ENCODE assay signal across 16 cellular contexts in the genomic region with DNA sequence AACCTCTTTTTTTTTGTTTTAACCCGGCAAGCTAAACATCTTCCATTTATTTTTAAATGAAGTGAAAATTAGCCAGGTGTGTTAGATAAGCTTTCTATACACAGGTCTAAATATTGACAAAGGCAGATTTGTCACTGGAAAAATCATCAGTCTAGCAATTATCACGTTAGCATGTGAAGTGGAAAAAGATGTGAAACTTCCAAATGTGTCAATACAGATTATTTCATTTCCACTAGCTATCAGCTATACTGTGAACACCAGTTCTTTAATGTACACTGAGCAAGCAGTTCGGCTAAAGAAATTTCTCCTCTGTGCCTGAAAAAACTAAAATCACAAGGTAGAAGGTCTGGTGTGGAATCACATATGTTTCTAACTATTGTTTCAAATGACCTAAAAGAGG.
DNase-seq lines count a peak whose midpoint lies in the region; ATAC-seq and TF ChIP-seq lines count a peak whose summit lies in the region.
"Had no signal": no experiment of that assay in that cellular context is flagged by ENCODE, and none has a peak within 500 bp of the region (broad histone marks: within the 10 kb centered on the region; RNA-seq: fewer than 3 reads in every experiment).

No MANE protein-coding gene starts in this region.

- H3K27ac ChIP-seq in breast epithelium, result no peak overlapping the region
- no peak overlapping the region for H3K27ac ChIP-seq in aorta (ENCODE audit: low read depth in 1 of 2, low read length in 2 of 2)
- H3K27ac ChIP-seq in effector memory CD4-positive, alpha-beta T cell (ENCODE audit: insufficient read depth, low read length, poor library complexity, severe bottlenecking), result no peak overlapping the region
- H3K27ac ChIP-seq: BLaER1 treated with 17β-estradiol and CSF1 and Interleukin-3, amounts not matched to agents 10 nM and 100 nM had no signal

- no peaks in the 10 kb centered on the region for H3K36me3 ChIP-seq in breast epithelium
- H3K36me3 ChIP-seq in aorta (ENCODE audit: control insufficient read depth in 1 of 2, insufficient read depth in 2 of 2, low read length in 1 of 2), result no peaks in the 10 kb centered on the region
- H3K36me3 ChIP-seq in effector memory CD4-positive, alpha-beta T cell (ENCODE audit: control insufficient read depth, insufficient read depth, low read length), result no peaks in the 10 kb centered on the region
- H3K36me3 ChIP-seq: BLaER1 treated with 17β-estradiol and CSF1 and Interleukin-3, amounts not matched to agents 10 nM and 100 nM had no signal

- no peaks in the 10 kb centered on the region for H3K9me3 ChIP-seq in breast epithelium
- no peaks in the 10 kb centered on the region for H3K9me3 ChIP-seq in aorta (ENCODE audit: control insufficient read depth, low read length)
- no peaks in the 10 kb centered on the region for H3K9me3 ChIP-seq in effector memory CD4-positive, alpha-beta T cell (ENCODE audit: control insufficient read depth, low read length)
- H3K9me3 ChIP-seq: BLaER1 treated with 17β-estradiol and CSF1 and Interleukin-3, amounts not matched to agents 10 nM and 100 nM had no signal

- no peak for TF ChIP-seq POLR2A in breast epithelium (IDR thresholded peaks at IDR 0.05)

- H3K27me3 ChIP-seq in breast epithelium (no peaks in the 10 kb centered on the region), aorta (ENCODE audit: control insufficient read depth in 1 of 2, insufficient read depth in 2 of 2, low read length in 1 of 2) (no peaks in the 10 kb centered on the region)
- H3K27me3 ChIP-seq in effector memory CD4-positive, alpha-beta T cell (replicated peaks; ENCODE audit: control insufficient read depth, insufficient read depth, low read length, poor library complexity, severe bottlenecking), result no peaks in the 10 kb centered on the region
- H3K27me3 ChIP-seq: BLaER1 treated with 17β-estradiol and CSF1 and Interleukin-3, amounts not matched to agents 10 nM and 100 nM had no signal

- no peak for TF ChIP-seq CTCF in breast epithelium (IDR thresholded peaks at IDR 0.05)

- H3K4me1 ChIP-seq in breast epithelium, result no peaks in the 10 kb centered on the region
- no peaks in the 10 kb centered on the region for H3K4me1 ChIP-seq in aorta (ENCODE audit: control insufficient read depth in 1 of 2, insufficient read depth in 2 of 2, low read length in 2 of 2)
- no peaks in the 10 kb centered on the region for H3K4me1 ChIP-seq in effector memory CD4-positive, alpha-beta T cell (ENCODE audit: control insufficient read depth, insufficient read depth, low read length, poor library complexity, severe bottlenecking)
- H3K4me1 ChIP-seq: BLaER1 treated with 17β-estradiol and CSF1 and Interleukin-3, amounts not matched to agents 10 nM and 100 nM had no signal

- DNase-seq in NCI-H1417 (lab: John Stamatoyannopoulos, UW) (peak in 2 of 3 experiments; percentile 58 to 85), NCI-H2081 treated with DMSO at 0.1 percent for 48 hours (lab: John Stamatoyannopoulos, UW) (peak; percentile 56), NCI-H774 (lab: John Stamatoyannopoulos, UW) (peak; percentile 42), breast epithelium (ENCODE audit: low spot score in 2 of 2) (no peak), AML-193 (lab: John Stamatoyannopoulos, UW) (no peak), aorta (no peak)
- DNase-seq in effector memory CD4-positive, alpha-beta T cell, result no peak
- DNase-seq: 8988T; CD8-positive, alpha-beta T cell; DMS 273 treated with DMSO at 0.1 percent for 48 hours; DMS53; DND-41; EL; H9 had no signal

- no peak for ATAC-seq in aorta (ENCODE audit: low FRiP score)
- ATAC-seq: CD8-positive, alpha-beta T cell; GM12878 had no signal

- intact Hi-C loops in breast epithelium (cut with DNase I; ENCODE audit: low total_unique reads) (no loop called here), aorta (cut with DNase I) (no loop called here)

- WGBS in aorta, 2 donors, result 71 to 74% methylated on average over 3 of the region's 3 CpGs

- H3K4me3 ChIP-seq in breast epithelium (no peak overlapping the region), aorta (ENCODE audit: low read length in 2 of 2) (no peak overlapping the region)
- no peak overlapping the region for H3K4me3 ChIP-seq in effector memory CD4-positive, alpha-beta T cell (ENCODE audit: insufficient read depth, low read depth, low read length, poor library complexity, severe bottlenecking)
- H3K4me3 ChIP-seq: BLaER1 treated with 17β-estradiol and CSF1 and Interleukin-3, amounts not matched to agents 10 nM and 100 nM; GM12878 had no signal

Comparison
In these comparisons a context has a peak if more than half of its experiments do, and no peak if none do; other contexts are left out.
1. DNase-seq: peak in NCI-H1417 (2 of 3), NCI-H2081 treated with DMSO at 0.1 percent for 48 hours (single experiment) and NCI-H774 (single experiment); none in breast epithelium (0 of 2), AML-193 (0 of 2), aorta (0 of 2) and effector memory CD4-positive, alpha-beta T cell (0 of 3).